In the genomic region with DNA sequence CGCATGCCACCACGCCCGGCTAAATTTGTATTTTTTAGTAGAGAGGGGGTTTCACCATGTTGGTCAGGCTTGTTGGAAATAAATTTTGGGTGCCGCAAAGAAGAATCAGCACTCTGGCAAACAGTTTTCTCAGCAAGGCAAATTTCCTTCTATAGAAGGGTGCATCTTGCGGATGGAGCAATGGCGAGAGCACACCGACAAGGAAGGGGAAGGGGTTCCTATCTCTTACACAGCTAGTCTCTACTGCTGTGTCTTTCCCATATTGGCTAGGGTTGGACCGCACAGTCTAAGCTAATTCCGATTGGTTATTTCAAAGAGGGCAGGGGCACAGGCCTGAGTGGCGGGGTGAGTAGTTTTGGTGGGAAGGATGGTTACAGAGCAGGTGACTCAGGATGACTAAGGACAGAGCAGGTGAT, we compare ENCODE assay signal across 8 cellular contexts. TPM values are rescaled to one million over a fixed set of nuclear protein-coding genes. Genes with fewer than 3 reads are reported as not detected.
DNase-seq lines count a peak whose midpoint lies in the region; ATAC-seq and TF ChIP-seq lines count a peak whose summit lies in the region.

No MANE protein-coding gene starts in this region.

- H3K27me3 ChIP-seq in gastrocnemius medialis: no peaks in the 10 kb centered on the region

- H3K4me3 ChIP-seq in GM12865 (ENCODE audit: low read depth, low read length) (peak overlapping the region; percentile 91), fibroblast of pulmonary artery (replicated peaks; ENCODE audit: low read depth, low read length) (peak overlapping the region; percentile 99), gastrocnemius medialis (peak overlapping the region; percentile 85 to 97 (median 93))

- H3K4me1 ChIP-seq in gastrocnemius medialis: peaks cover 38 to 50% of the 10 kb centered on the region in 2 donors

- intact Hi-C loops in gastrocnemius medialis (cut with DNase I; ENCODE audit: low total_unique reads): loop anchor here (2.0 to 10.0 kb wide), 3 partner anchors 117 to 433 kb away; partner anchors contain the start of genes MED22 and RPL7A

- ATAC-seq in gastrocnemius medialis (no peak), GM19324 (IDR thresholded peaks at IDR 0.05; ENCODE audit: low FRiP score, unreplicated experiment) (no peak)

- TF ChIP-seq POLR2A in gastrocnemius medialis (IDR thresholded peaks at IDR 0.05): no peak

- DNase-seq in GM12865 (ENCODE audit: low read depth) (no peak), RPMI7951 (ENCODE audit: low read depth) (peak; percentile 4), fibroblast of pulmonary artery (ENCODE audit: low read depth) (no peak), gastrocnemius medialis (no peak), NCI-H1694 treated with DMSO at 0.1 percent for 48 hours (lab: John Stamatoyannopoulos, UW) (no peak), amniotic stem cell (lab: John Stamatoyannopoulos, UW) (no peak), NCI-H748 treated with DMSO at 0.1 percent for 48 hours (lab: John Stamatoyannopoulos, UW) (no peak)

- peak overlapping the region in 3 of 4 donors; percentile 94 for H3K27ac ChIP-seq in gastrocnemius medialis

- in situ Hi-C loops in gastrocnemius medialis (cut with MboI; ENCODE audit: low sequenced_read_pairs in 4 of 4): no loop called here

- no peaks in the 10 kb centered on the region for H3K9me3 ChIP-seq in gastrocnemius medialis

- TF ChIP-seq CTCF in GM12865 (IDR thresholded peaks at IDR 0.05; ENCODE audit: insufficient read depth, low read depth, low read length, missing control alignments): no peak
- TF ChIP-seq CTCF in fibroblast of pulmonary artery (IDR thresholded peaks at IDR 0.05; ENCODE audit: low read length, missing control alignments): no peak
- TF ChIP-seq CTCF in gastrocnemius medialis (IDR thresholded peaks at IDR 0.05 in 4 of 5, conservative IDR thresholded peaks at IDR 0.05 in 1 of 5): no peak

- no peaks in the 10 kb centered on the region for H3K36me3 ChIP-seq in gastrocnemius medialis

RNA-seq across cellular contexts. Expression of gene GTF3C5, which starts 0.7 kb away (rescaled TPM):
- total RNA-seq in RPMI7951 (2014; rRNA removed; shearing (Covaris generic)): 45.9 and 48.3 TPM in 2 replicates
- total RNA-seq in gastrocnemius medialis: 10 to 100 TPM; 48.1 to 55.3 (median 51.5) TPM

RNA-seq across cellular contexts. Expression of gene CEL, which starts 30.3 kb away (rescaled TPM):
- total RNA-seq in RPMI7951 (2014; rRNA removed; shearing (Covaris generic)): 0.12 TPM in 1 of 2 replicates, not detected in the other
- 1 to 10 TPM in 1 of 4 donors, under 1 TPM in 1, not detected in 2; 0.13 to 1.8 TPM for total RNA-seq in gastrocnemius medialis

RNA-seq across cellular contexts. Expression of gene GFI1B, which starts 53.0 kb away (rescaled TPM):
- total RNA-seq in RPMI7951 (2014; rRNA removed; shearing (Covaris generic)): not detected in 2 replicates
- total RNA-seq in gastrocnemius medialis: not detected
